Comparison of ENCODE assay signal across 17 cellular contexts in the genomic region with DNA sequence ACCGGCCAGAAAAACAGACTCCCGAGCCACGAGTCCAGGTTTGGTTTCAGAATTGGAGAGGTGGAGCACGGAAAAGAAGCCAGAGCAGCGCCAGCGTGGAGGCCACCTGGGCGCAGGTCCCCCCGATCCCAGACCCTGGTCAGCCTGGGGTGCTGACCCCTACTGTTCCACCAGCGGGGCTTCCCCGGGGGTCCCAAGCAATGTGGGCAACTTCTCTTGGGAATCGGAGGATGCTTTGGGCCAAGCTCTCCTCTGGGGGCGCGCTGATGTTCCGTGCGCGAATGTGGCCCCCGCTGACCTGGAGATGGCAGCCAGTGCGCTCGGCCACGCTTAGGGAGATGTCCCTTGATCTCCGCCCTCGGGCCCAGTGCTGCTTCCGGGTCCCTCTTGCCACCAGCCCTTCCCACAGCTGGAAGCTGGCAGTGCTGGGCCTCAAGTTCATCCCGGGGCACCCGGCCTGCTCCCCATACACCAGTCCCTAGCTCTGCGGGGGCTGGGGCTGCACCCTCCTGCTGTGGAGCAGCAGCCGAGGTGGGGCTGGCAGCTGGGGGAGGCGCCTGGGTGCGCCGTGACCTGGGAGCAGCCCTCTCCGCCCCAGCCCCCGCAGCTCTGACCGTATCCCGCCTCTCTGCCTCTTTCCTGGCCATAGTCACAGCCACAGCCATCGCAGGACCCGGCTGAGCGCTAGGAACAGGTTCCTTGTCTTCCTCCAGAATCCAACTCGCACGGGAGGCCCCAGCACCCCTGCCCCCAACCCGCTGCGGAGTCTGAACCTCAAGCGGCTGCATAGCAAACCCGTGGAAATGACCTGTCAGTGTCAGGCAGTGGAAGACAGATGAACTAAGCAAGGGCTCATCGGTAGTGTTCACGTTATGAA.
DNase-seq lines count a peak whose midpoint lies in the region; ATAC-seq and TF ChIP-seq lines count a peak whose summit lies in the region.
"Had no signal": no experiment of that assay in that cellular context is flagged by ENCODE, and none has a peak within 500 bp of the region (broad histone marks: within the 10 kb centered on the region; RNA-seq: fewer than 3 reads in every experiment).

No MANE protein-coding gene starts in this region.

- no peak overlapping the region for H3K4me3 ChIP-seq in A673 (ENCODE audit: low read depth, low read length, poor library complexity, severe bottlenecking)
- no peak overlapping the region for H3K4me3 ChIP-seq in HUES6 (ENCODE audit: low read depth, low read length)
- no peak overlapping the region for H3K4me3 ChIP-seq in endodermal cell (ENCODE audit: low read length)
- H3K4me3 ChIP-seq in HAP-1, result no peak overlapping the region
- H3K4me3 ChIP-seq: uterus had no signal

- in situ Hi-C loops in HAP-1 (cut with MboI; ENCODE audit: low sequenced_read_pairs), result loop anchor here (25.0 kb wide), 1 partner anchor 604 kb away; no protein-coding TSS in a partner anchor

- H3K36me3 ChIP-seq in A673 (ENCODE audit: insufficient read depth, low read length, poor library complexity, severe bottlenecking) (peaks cover 22% of the 10 kb centered on the region), HUES6 (ENCODE audit: control insufficient read depth, insufficient read depth, low read length) (peaks cover 13% of the 10 kb centered on the region), endodermal cell (ENCODE audit: control insufficient read depth, insufficient read depth, low read length) (peaks cover 17% of the 10 kb centered on the region), HAP-1 (replicated peaks) (peaks cover 4% of the 10 kb centered on the region)
- H3K36me3 ChIP-seq: uterus had no signal

- peaks cover 27% of the 10 kb centered on the region for H3K4me1 ChIP-seq in A673 (ENCODE audit: insufficient read depth, low read length, poor library complexity, severe bottlenecking)
- H3K4me1 ChIP-seq in HUES6 (ENCODE audit: control insufficient read depth, insufficient read depth, low read length), result peaks cover 27% of the 10 kb centered on the region
- H3K4me1 ChIP-seq in endodermal cell (ENCODE audit: control insufficient read depth, insufficient read depth, low read length), result no peaks in the 10 kb centered on the region
- H3K4me1 ChIP-seq in HAP-1, result peaks cover 3% of the 10 kb centered on the region; the same call in 1 of the 2 replicates
- H3K4me1 ChIP-seq: uterus had no signal

- H3K27ac Mint-ChIP-seq in endodermal cell, result no peak overlapping the region
- H3K27ac Mint-ChIP-seq: activated CD4-positive, alpha-beta T cell treated with anti-CD3 and anti-CD28 coated beads, Interleukin-2, amount 10 ng/mL, durations not matched to agents 24 days and 14 days; activated naive CD8-positive, alpha-beta T cell; stimulated activated effector memory CD8-positive, alpha-beta T cell treated with anti-CD3 and anti-CD28 coated beads, Interleukin-12 subunit alpha, Interleukin-12 subunit beta, amount 100 ng/mL, for 72 hours had no signal

- H3K4me1 Mint-ChIP-seq in endodermal cell, result peaks cover 5% of the 10 kb centered on the region

- no peak overlapping the region for H3K4me3 Mint-ChIP-seq in endodermal cell
- H3K4me3 Mint-ChIP-seq: activated CD4-positive, alpha-beta T cell treated with anti-CD3 and anti-CD28 coated beads, Interleukin-2, amount 10 ng/mL, durations not matched to agents 24 days and 14 days; activated naive CD8-positive, alpha-beta T cell; stimulated activated effector memory CD8-positive, alpha-beta T cell treated with anti-CD3 and anti-CD28 coated beads, Interleukin-12 subunit alpha, Interleukin-12 subunit beta, amount 100 ng/mL, for 72 hours had no signal

- TF ChIP-seq CTCF in A673 (conservative IDR thresholded peaks at IDR 0.05; ENCODE audit: low read depth, low read length), result no peak
- TF ChIP-seq CTCF in endodermal cell (conservative IDR thresholded peaks at IDR 0.05), result no peak

- H3K9ac ChIP-seq in HUES6 (ENCODE audit: low read length) (no peak overlapping the region), endodermal cell (ENCODE audit: extremely low read depth, low read length, poor library complexity, severe bottlenecking) (no peak overlapping the region)

- DNase-seq in A673 (ENCODE audit: low spot score), result no peak
- peak; percentile 55 for DNase-seq in endodermal cell
- peak; percentile 15 for DNase-seq in mucosa of gallbladder (ENCODE audit: low spot score)
- DNase-seq in HAP-1 (ENCODE audit: low spot score in 2 of 2), result no peak
- no peak for DNase-seq in NCI-H1048 (lab: John Stamatoyannopoulos, UW)
- DNase-seq: activated CD4-positive, alpha-beta T cell treated with anti-CD3 and anti-CD28 coated beads, Interleukin-2, amount 10 ng/mL, durations not matched to agents 24 days and 14 days; effector memory CD4-positive, alpha-beta T cell; GDM1; Karpas-422; mammary epithelial cell; NCI-H1436; uterus had no signal

- peaks cover 10% of the 10 kb centered on the region for H3K9me3 Mint-ChIP-seq in endodermal cell
- H3K9me3 Mint-ChIP-seq: activated CD4-positive, alpha-beta T cell treated with anti-CD3 and anti-CD28 coated beads, Interleukin-2, amount 10 ng/mL, durations not matched to agents 24 days and 14 days; stimulated activated effector memory CD8-positive, alpha-beta T cell treated with anti-CD3 and anti-CD28 coated beads, Interleukin-12 subunit alpha, Interleukin-12 subunit beta, amount 100 ng/mL, for 72 hours had no signal

- no peaks in the 10 kb centered on the region for H3K27me3 Mint-ChIP-seq in endodermal cell (ENCODE audit: insufficient read depth)
- H3K27me3 Mint-ChIP-seq: activated CD4-positive, alpha-beta T cell treated with anti-CD3 and anti-CD28 coated beads, Interleukin-2, amount 10 ng/mL, durations not matched to agents 24 days and 14 days; activated naive CD8-positive, alpha-beta T cell had no signal

- H3K27me3 ChIP-seq in A673 (replicated peaks; ENCODE audit: insufficient read depth, low read depth, low read length, poor library complexity) (no peaks in the 10 kb centered on the region), HUES6 (ENCODE audit: control insufficient read depth, insufficient read depth, low read length) (no peaks in the 10 kb centered on the region), endodermal cell (ENCODE audit: control insufficient read depth, insufficient read depth, low read length, poor library complexity, severe bottlenecking) (no peaks in the 10 kb centered on the region), HAP-1 (ENCODE audit: low read depth) (no peaks in the 10 kb centered on the region)
- H3K27me3 ChIP-seq: uterus had no signal

- 92 to 93% methylated on average over 37 to 45 of the region's 45 CpGs for WGBS in endodermal cell (ENCODE audit: insufficient coverage in 1 of 2, insufficient read length in 1 of 2), 2 experiments

- no TSS peak for BruUV-seq in A673 (replicated peaks; lab: Mats Ljungman, UMichigan)

- H3K27ac ChIP-seq in A673 (ENCODE audit: low read depth, low read length, poor library complexity, severe bottlenecking), result peak overlapping the region; percentile 47
- peak overlapping the region; percentile 49; the same call in 1 of the 2 replicates for H3K27ac ChIP-seq in HUES6 (ENCODE audit: low read depth, low read length)
- H3K27ac ChIP-seq in endodermal cell (ENCODE audit: low read depth, low read length), result peak overlapping the region; percentile 21
- H3K27ac ChIP-seq: uterus had no signal

- no peaks in the 10 kb centered on the region for H3K9me3 ChIP-seq in A673 (ENCODE audit: low read depth, low read length, poor library complexity, severe bottlenecking)
- peaks cover under 1% of the 10 kb centered on the region; the same call in 1 of the 2 replicates for H3K9me3 ChIP-seq in HUES6 (ENCODE audit: control insufficient read depth, insufficient read depth, low read depth, low read length)
- H3K9me3 ChIP-seq in endodermal cell (ENCODE audit: control insufficient read depth, low read length), result no peaks in the 10 kb centered on the region
- H3K9me3 ChIP-seq in HAP-1, result peaks cover 2% of the 10 kb centered on the region; the same call in 1 of the 2 replicates
- H3K9me3 ChIP-seq: uterus had no signal

- ATAC-seq in GM18519 (IDR thresholded peaks at IDR 0.05; ENCODE audit: low FRiP score, unreplicated experiment) (no peak), GM21576 (IDR thresholded peaks at IDR 0.05; ENCODE audit: unreplicated experiment) (no peak)
- ATAC-seq: stimulated activated effector memory CD8-positive, alpha-beta T cell treated with anti-CD3 and anti-CD28 coated beads, Interleukin-12 subunit alpha, Interleukin-12 subunit beta, amount 100 ng/mL, for 72 hours had no signal

- CTCF ChIA-PET in A673 (lab: Charles Lee), result no interaction called here

- POLR2A ChIA-PET in A673 (lab: Charles Lee; ENCODE audit: low non-redundant PET), result no interaction called here

- intact Hi-C loops in A673 (cut with micrococcal nuclease; ENCODE audit: unreplicated experiment), result no loop called here

- H3K36me3 Mint-ChIP-seq in endodermal cell (ENCODE audit: low read depth), result peaks cover 17% of the 10 kb centered on the region
- H3K36me3 Mint-ChIP-seq: stimulated activated effector memory CD8-positive, alpha-beta T cell treated with anti-CD3 and anti-CD28 coated beads, Interleukin-12 subunit alpha, Interleukin-12 subunit beta, amount 100 ng/mL, for 72 hours had no signal

Comparison
In these comparisons a context has a peak if more than half of its experiments do, and no peak if none do; other contexts are left out.
1. DNase-seq: peak in endodermal cell (single experiment) and mucosa of gallbladder (single experiment); none in A673 (single experiment), HAP-1 (0 of 2) and NCI-H1048 (single experiment).
2. Peak in every context shown above with its lines, with median percentiles within 50 percentile points of each other: H3K27ac ChIP-seq.